ENCODE assay signal across 8 cellular contexts in the genomic region with DNA sequence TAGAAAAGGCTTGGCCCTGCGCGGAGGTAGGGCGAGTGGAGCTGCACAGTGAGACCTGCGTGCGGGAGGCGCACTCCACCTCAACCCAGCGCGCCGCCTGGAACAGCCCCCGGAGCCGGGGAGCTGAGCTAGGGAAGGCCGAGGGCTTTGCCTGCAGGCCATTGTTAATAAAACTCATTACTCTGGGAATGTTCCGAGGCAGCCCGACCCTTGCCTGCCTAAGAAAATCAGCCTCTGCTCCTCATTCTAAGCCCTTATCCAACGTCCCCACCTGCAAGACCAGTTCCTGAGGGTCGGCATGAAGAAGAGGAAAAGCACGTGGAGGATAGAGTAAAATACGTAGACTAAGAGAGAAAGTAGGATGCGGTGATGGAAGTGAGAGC. TPM values are rescaled to one million over a fixed set of nuclear protein-coding genes. Genes with fewer than 3 reads are reported as not detected.
DNase-seq lines count a peak whose midpoint lies in the region; ATAC-seq and TF ChIP-seq lines count a peak whose summit lies in the region.

No MANE protein-coding gene starts in this region.

- H3K9ac ChIP-seq in PC-3 (ENCODE audit: low read length), result peak overlapping the region; percentile 45; the same call in 1 of the 2 replicates

- H3K27me3 ChIP-seq in PC-3 (ENCODE audit: low read length) (no peaks in the 10 kb centered on the region), sigmoid colon (no peaks in the 10 kb centered on the region), body of pancreas (no peaks in the 10 kb centered on the region)

- no peaks in the 10 kb centered on the region for H4K20me1 ChIP-seq in PC-3 (ENCODE audit: low read length)

- peak overlapping the region; percentile 87 for H3K4me2 ChIP-seq in PC-3 (ENCODE audit: low read length)

- no peaks in the 10 kb centered on the region for H3K9me2 ChIP-seq in PC-3 (replicated peaks; ENCODE audit: low read length)

- H3K4me1 ChIP-seq in PC-3 (ENCODE audit: insufficient read depth, low read length) (peaks cover 16% of the 10 kb centered on the region), sigmoid colon (peaks cover 0 to 14% (median 8%) of the 10 kb centered on the region in 4 donors), body of pancreas (peaks cover 14% of the 10 kb centered on the region)

- no peak for TF ChIP-seq EP300 in sigmoid colon (IDR thresholded peaks at IDR 0.05)

- POLR2A ChIA-PET in PC-3 (lab: Charles Lee; ENCODE audit: unreplicated experiment), result no interaction called here

- no peaks in the 10 kb centered on the region for H3K79me2 ChIP-seq in PC-3 (ENCODE audit: low read length)

- H2AFZ ChIP-seq in PC-3 (ENCODE audit: low read length), result peak overlapping the region; percentile 92

- H3K36me3 ChIP-seq in PC-3 (ENCODE audit: low read depth, low read length) (no peaks in the 10 kb centered on the region), sigmoid colon (no peaks in the 10 kb centered on the region), body of pancreas (replicated peaks in 1 of 2; ENCODE audit: insufficient read depth in 1 of 2, low read depth in 2 of 2) (no peaks in the 10 kb centered on the region)

- no peaks in the 10 kb centered on the region for H3F3A ChIP-seq in PC-3 (ENCODE audit: low read length, unreplicated experiment)

- peak overlapping the region; percentile 49; the same call in 1 of the 2 replicates for H3K4me3 ChIP-seq in GM08714 (ENCODE audit: low read length)
- peak overlapping the region; percentile 74 for H3K4me3 ChIP-seq in PC-3 (ENCODE audit: low read length)
- H3K4me3 ChIP-seq in sigmoid colon, result peak overlapping the region; percentile 21 to 46 (median 41)
- H3K4me3 ChIP-seq in body of pancreas, result no peak overlapping the region

- 24 to 28% methylated on average over 19 of the region's 19 CpGs for WGBS in sigmoid colon, 2 donors
- 26 to 32% methylated on average over 19 of the region's 19 CpGs for whole genome bisulfite sequencing in body of pancreas, 2 donors

- no peak for TF ChIP-seq CTCF in PC-3 (conservative IDR thresholded peaks at IDR 0.05; ENCODE audit: low read depth, low read length)
- TF ChIP-seq CTCF in sigmoid colon (IDR thresholded peaks at IDR 0.05), result no peak
- no peak for TF ChIP-seq CTCF in body of pancreas (IDR thresholded peaks at IDR 0.05)

- no peak for DNase-seq in PC-3
- no peak for DNase-seq in epithelial cell of prostate (ENCODE audit: low read depth, low spot score)
- DNase-seq in sigmoid colon, result no peak
- DNase-seq in mucosa of gallbladder (ENCODE audit: low spot score), result no peak
- DNase-seq in body of pancreas, result no peak
- DNase-seq in SIG-M5 (lab: John Stamatoyannopoulos, UW), result no peak
- no peak for DNase-seq in T-helper 9 cell

- H3K27ac ChIP-seq in PC-3 (ENCODE audit: low read length), result no peak overlapping the region
- peak overlapping the region; percentile 79 for H3K27ac ChIP-seq in epithelial cell of prostate
- peak overlapping the region in 1 of 4 donors; percentile 28 for H3K27ac ChIP-seq in sigmoid colon
- H3K27ac ChIP-seq in body of pancreas, result no peak overlapping the region

- CTCF ChIA-PET in PC-3 (lab: Charles Lee), result no interaction called here

- TF ChIP-seq POLR2A in sigmoid colon (IDR thresholded peaks at IDR 0.05) (no peak), body of pancreas (IDR thresholded peaks at IDR 0.05) (no peak)

- H3K9me3 ChIP-seq in PC-3 (ENCODE audit: low read length) (no peaks in the 10 kb centered on the region), sigmoid colon (no peaks in the 10 kb centered on the region), body of pancreas (no peaks in the 10 kb centered on the region)

- ATAC-seq in PC-3 (peak; percentile 52), body of pancreas (no peak)

- intact Hi-C loops in PC-3 (cut with micrococcal nuclease), result no loop called here
- intact Hi-C loops in sigmoid colon (cut with DNase I), result no loop called here
- intact Hi-C loops in body of pancreas (cut with DNase I), result no loop called here

- BruUV-seq in PC-3 (replicated peaks; lab: Mats Ljungman, UMichigan), result no TSS peak

RNA-seq across cellular contexts. Expression of gene C7orf25, which starts 55.3 kb away (rescaled TPM):
- total RNA-seq in PC-3 (2014; rRNA removed) (2.5 and 3.2 TPM in 2 replicates), sigmoid colon (10 to 100 TPM in 2 of 4 donors, 1 to 10 TPM in 2; 5.4 to 13.0 (median 8.9) TPM), mucosa of gallbladder (8.3 TPM), body of pancreas (1 to 10 TPM; 4.9 to 6.0 TPM)
- polyA plus RNA-seq in sigmoid colon, result 1 to 10 TPM; 3.9 to 9.0 (median 5.3) TPM

Comparison
In these comparisons a context has a peak if more than half of its experiments do, and no peak if none do; other contexts are left out.
1. H3K4me3 ChIP-seq: peak in GM08714 (single experiment), PC-3 (single experiment) and sigmoid colon (4 of 4); none in body of pancreas (0 of 2).